In the genomic region with DNA sequence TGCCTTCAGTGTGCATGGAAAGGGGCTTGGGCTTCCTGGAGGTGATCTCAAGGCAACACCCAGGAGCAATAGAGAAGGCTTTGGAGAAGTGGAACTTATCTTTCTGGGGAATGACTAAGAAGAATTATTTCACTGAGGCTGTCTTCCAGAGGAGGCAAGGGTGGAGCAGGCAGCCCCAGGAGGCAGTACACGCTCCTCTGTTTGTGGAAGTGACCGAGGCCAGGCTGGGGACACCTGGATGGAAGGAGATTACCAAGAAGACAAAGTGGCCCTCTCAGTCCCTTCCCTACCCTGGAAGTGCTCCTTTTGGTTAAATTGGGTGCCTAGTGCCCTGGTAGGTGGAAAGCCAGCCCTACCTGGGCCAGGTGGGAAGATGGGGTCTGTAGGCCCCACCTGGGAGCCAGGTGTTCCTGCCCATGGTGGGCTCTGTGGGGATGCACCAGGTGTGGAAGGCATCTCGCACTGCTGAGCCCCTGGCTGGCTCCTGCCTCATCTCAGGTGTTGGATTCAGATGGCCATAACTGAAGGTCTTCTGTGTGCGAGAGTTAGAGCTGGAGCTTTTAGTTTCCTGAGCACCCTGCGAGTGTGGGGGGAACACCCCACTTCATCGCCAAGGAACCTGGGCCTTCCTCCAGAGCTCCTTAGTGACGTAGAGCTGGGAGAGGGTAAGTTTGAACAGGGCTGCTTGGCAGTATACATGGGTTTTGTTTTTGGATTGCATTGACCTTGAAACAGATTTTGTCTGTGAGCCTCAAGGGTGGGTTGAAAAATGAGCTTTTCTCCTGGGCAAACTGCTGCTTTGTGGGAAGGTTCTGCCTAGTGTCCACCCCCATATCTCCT, we compare ENCODE assay signal across 11 cellular contexts. TPM values are rescaled to one million over a fixed set of nuclear protein-coding genes. Genes with fewer than 3 reads are reported as not detected.
DNase-seq lines count a peak whose midpoint lies in the region; ATAC-seq and TF ChIP-seq lines count a peak whose summit lies in the region.
"Had no signal": no experiment of that assay in that cellular context is flagged by ENCODE, and none has a peak within 500 bp of the region (broad histone marks: within the 10 kb centered on the region; RNA-seq: fewer than 3 reads in every experiment).

No MANE protein-coding gene starts in this region.

- peak overlapping the region; percentile 41 to 89 for H3K27ac Mint-ChIP-seq in activated naive CD4-positive, alpha-beta T cell treated with anti-CD3 and anti-CD28 coated beads, Interleukin-2, amount 50 U/mL, for 72 hours
- H3K27ac Mint-ChIP-seq in mesothelial cell of epicardium: no peak overlapping the region

- peaks cover 16% of the 10 kb centered on the region for H3K36me3 ChIP-seq in lower lobe of right lung
- H3K36me3 ChIP-seq in thyroid gland: peaks cover 0 to 9% of the 10 kb centered on the region in 2 donors
- H3K36me3 ChIP-seq in Peyer's patch: peaks cover 0 to 28% (median 0%) of the 10 kb centered on the region in 3 donors

- TF ChIP-seq POLR2A in thyroid gland (IDR thresholded peaks at IDR 0.05) (no peak), Peyer's patch (IDR thresholded peaks at IDR 0.05) (no peak)

- no peak overlapping the region for H3K4me3 Mint-ChIP-seq in mesothelial cell of epicardium

- no peaks in the 10 kb centered on the region for H3K27me3 Mint-ChIP-seq in mesothelial cell of epicardium (ENCODE audit: low read depth)

- H3K27me3 ChIP-seq in lower lobe of right lung (ENCODE audit: low read depth): no peaks in the 10 kb centered on the region
- no peaks in the 10 kb centered on the region for H3K27me3 ChIP-seq in thyroid gland
- no peaks in the 10 kb centered on the region for H3K27me3 ChIP-seq in Peyer's patch

- H3K36me3 Mint-ChIP-seq in activated naive CD4-positive, alpha-beta T cell treated with anti-CD3 and anti-CD28 coated beads, Interleukin-2, amount 50 U/mL, for 72 hours: peaks cover 19 to 56% of the 10 kb centered on the region in 2 donors
- no peaks in the 10 kb centered on the region for H3K36me3 Mint-ChIP-seq in mesothelial cell of epicardium

- H3K4me3 ChIP-seq in lower lobe of right lung: no peak overlapping the region
- no peak overlapping the region for H3K4me3 ChIP-seq in thyroid gland (replicated peaks in 1 of 3)
- H3K4me3 ChIP-seq in Peyer's patch: no peak overlapping the region

- WGBS in thyroid gland, 2 donors: 64 to 71% methylated on average over 6 to 7 of the region's 7 CpGs

- TF ChIP-seq CTCF in lower lobe of right lung (IDR thresholded peaks at IDR 0.05) (no peak), thyroid gland (IDR thresholded peaks at IDR 0.05) (no peak), Peyer's patch (IDR thresholded peaks at IDR 0.05) (no peak), mesothelial cell of epicardium (IDR thresholded peaks at IDR 0.05; ENCODE audit: unreplicated experiment) (no peak)

- H3K9me3 Mint-ChIP-seq in activated naive CD4-positive, alpha-beta T cell treated with anti-CD3 and anti-CD28 coated beads, Interleukin-2, amount 50 U/mL, for 72 hours: peaks cover 0 to 10% of the 10 kb centered on the region in 2 donors
- H3K9me3 Mint-ChIP-seq in mesothelial cell of epicardium: no peaks in the 10 kb centered on the region

- H3K4me1 ChIP-seq in lower lobe of right lung (peaks cover 51% of the 10 kb centered on the region), thyroid gland (peaks cover 19 to 36% of the 10 kb centered on the region in 2 donors), Peyer's patch (peaks cover 0 to 47% (median 0%) of the 10 kb centered on the region in 4 donors)

- H3K27ac ChIP-seq in lower lobe of right lung: peak overlapping the region; percentile 43
- H3K27ac ChIP-seq in thyroid gland: peak overlapping the region; percentile 9 to 65 (median 33)
- peak overlapping the region in 2 of 4 donors; percentile 50 to 89 for H3K27ac ChIP-seq in Peyer's patch

- peak in 1 of 2 donors; percentile 16 for ATAC-seq in activated naive CD4-positive, alpha-beta T cell treated with anti-CD3 and anti-CD28 coated beads, Interleukin-2, amount 50 U/mL, for 72 hours
- peak; percentile 17 to 54 for ATAC-seq in lower lobe of right lung

- peaks cover 27% of the 10 kb centered on the region for H3K4me1 Mint-ChIP-seq in mesothelial cell of epicardium

- peak; percentile 53 for DNase-seq in activated CD8-positive, alpha-beta memory T cell treated with anti-CD3 and anti-CD28 coated beads, Interleukin-2, amount 50 U/mL, for 48 hours
- no peak for DNase-seq in activated CD8-positive, alpha-beta memory T cell treated with anti-CD3 and anti-CD28 coated beads for 24 hours
- no peak for DNase-seq in activated naive CD4-positive, alpha-beta T cell treated with anti-CD3 and anti-CD28 coated beads, Interleukin-2, amount 50 U/mL, for 72 hours (ENCODE audit: low spot score in 2 of 2)
- DNase-seq in lower lobe of right lung (no peak), thyroid gland (peak; percentile 32 to 33), Peyer's patch (no peak), mesothelial cell of epicardium (ENCODE audit: low spot score in 2 of 2, unreplicated experiment in 2 of 2) (no peak), NOMO-1 treated with DMSO at 0.1 percent for 48 hours (lab: John Stamatoyannopoulos, UW; ENCODE audit: unreplicated experiment) (no peak)
- DNase-seq: NCI-H2029, occipital lobe, SHP77 treated with DMSO at 0.1 percent for 48 hours had no signal

- intact Hi-C loops in lower lobe of right lung (cut with DNase I) (no loop called here), thyroid gland (cut with DNase I) (no loop called here)

- H3K9me3 ChIP-seq in lower lobe of right lung (no peaks in the 10 kb centered on the region), thyroid gland (no peaks in the 10 kb centered on the region), Peyer's patch (no peaks in the 10 kb centered on the region)

RNA-seq across cellular contexts. Expression of gene MICAL2, which starts 46.1 kb away (rescaled TPM):
- 100 to 1,000 TPM in 1 of 2 donors, 10 to 100 TPM in 1; 60.8 to 124 TPM for total RNA-seq in activated naive CD4-positive, alpha-beta T cell treated with anti-CD3 and anti-CD28 coated beads, Interleukin-2, amount 50 U/mL, for 72 hours
- total RNA-seq in lower lobe of right lung: 127 TPM
- 10 to 100 TPM; 27.4 to 63.6 (median 51.9) TPM for total RNA-seq in thyroid gland
- 100 to 1,000 TPM; 109 to 197 (median 183) TPM for total RNA-seq in Peyer's patch
- total RNA-seq in mesothelial cell of epicardium: 8.9 to 15.4 TPM (median 15.0 TPM) in 3 replicates

Comparison
In these comparisons a context has a peak if more than half of its experiments do, and no peak if none do; other contexts are left out.
1. DNase-seq: peak in activated CD8-positive, alpha-beta memory T cell treated with anti-CD3 and anti-CD28 coated beads, Interleukin-2, amount 50 U/mL, for 48 hours (single experiment) and thyroid gland (2 of 2); none in activated CD8-positive, alpha-beta memory T cell treated with anti-CD3 and anti-CD28 coated beads for 24 hours (single experiment), activated naive CD4-positive, alpha-beta T cell treated with anti-CD3 and anti-CD28 coated beads, Interleukin-2, amount 50 U/mL, for 72 hours (0 of 2), lower lobe of right lung (single experiment), Peyer's patch (0 of 3), mesothelial cell of epicardium (0 of 2) and NOMO-1 treated with DMSO at 0.1 percent for 48 hours (single experiment).